ENCODE assay signal across 6 cellular contexts in the genomic region with DNA sequence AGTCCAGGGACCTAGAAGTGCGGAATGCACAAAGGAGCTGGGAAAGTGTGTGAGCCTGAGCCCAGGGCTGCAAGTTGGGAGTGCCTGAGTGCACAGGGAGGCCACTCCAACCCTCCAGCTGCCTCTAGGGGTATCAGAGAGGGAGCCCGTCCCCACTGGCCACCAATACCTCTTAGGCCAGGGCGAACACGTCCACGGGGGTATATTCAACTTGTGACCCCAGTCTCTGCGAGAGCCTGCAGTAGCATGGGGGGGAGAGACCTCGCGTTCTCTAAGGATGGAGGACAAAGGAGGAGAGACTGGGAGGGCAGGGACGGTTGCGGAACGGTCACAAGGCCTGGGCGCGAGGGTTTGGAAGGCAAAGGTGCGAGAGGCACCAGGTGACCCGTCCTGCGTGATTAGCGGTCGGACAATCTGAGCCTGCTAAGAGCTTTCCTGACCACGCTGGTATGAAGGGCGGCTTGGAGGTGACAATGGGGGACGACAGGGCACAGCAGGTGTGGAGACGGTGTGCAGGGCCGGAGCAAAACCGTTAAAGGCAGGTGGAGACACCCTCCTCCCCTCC. TPM values are rescaled to one million over a fixed set of nuclear protein-coding genes. Genes with fewer than 3 reads are reported as not detected.
DNase-seq lines count a peak whose midpoint lies in the region; ATAC-seq and TF ChIP-seq lines count a peak whose summit lies in the region.

No MANE protein-coding gene starts in this region.

- in situ Hi-C loops in transverse colon (cut with MboI; ENCODE audit: low pct_ligation_motif_present in 1 of 4, low pct_unique_long_range_greater_than_20kb in 1 of 4, low sequenced_read_pairs in 3 of 4) = no loop called here

- H3K9ac ChIP-seq in BLaER1 treated with 17β-estradiol and CSF1 and Interleukin-3, amounts not matched to agents 10 nM and 100 nM = peak overlapping the region; percentile 63 to 96 (median 84); a peak in 21 of 22 replicates

- no peaks in the 10 kb centered on the region for H3K9me3 ChIP-seq in BLaER1 treated with 17β-estradiol and CSF1 and Interleukin-3, amounts not matched to agents 10 nM and 100 nM (replicated peaks in 1 of 11)
- no peaks in the 10 kb centered on the region for H3K9me3 ChIP-seq in transverse colon

- H3K4me3 ChIP-seq in BLaER1 treated with 17β-estradiol and CSF1 and Interleukin-3, amounts not matched to agents 10 nM and 100 nM = peak overlapping the region; percentile 53 to 85 (median 68)
- H3K4me3 ChIP-seq in transverse colon = peak overlapping the region; percentile 33 to 60 (median 52)

- WGBS in transverse colon (ENCODE audit: low coverage in 1 of 2), 2 donors = 21 to 29% methylated on average over 1 to 24 of the region's 24 CpGs

- no peak for TF ChIP-seq POLR2A in transverse colon (IDR thresholded peaks at IDR 0.05)

- H3K27ac ChIP-seq in BLaER1 treated with 17β-estradiol and CSF1 and Interleukin-3, amounts not matched to agents 10 nM and 100 nM = peak overlapping the region in 10 of 11 experiments; percentile 53 to 96 (median 86); a peak in 18 of 22 replicates
- peak overlapping the region; percentile 73 to 84 (median 83) for H3K27ac ChIP-seq in transverse colon

- intact Hi-C loops in left ventricle myocardium superior (cut with micrococcal nuclease) (no loop called here), transverse colon (cut with DNase I; ENCODE audit: low total_unique reads) (no loop called here)

- peaks cover 0 to 55% (median 0%) of the 10 kb centered on the region in 11 experiments; a peak in 4 of 22 replicates for H3K27me3 ChIP-seq in BLaER1 treated with 17β-estradiol and CSF1 and Interleukin-3, amounts not matched to agents 10 nM and 100 nM
- H3K27me3 ChIP-seq in transverse colon = no peaks in the 10 kb centered on the region

- ATAC-seq in left ventricle myocardium superior = peak; percentile 1

- DNase-seq in RKO (ENCODE audit: low spot score) (peak; percentile 49), left ventricle myocardium superior (no peak), transverse colon (peak; percentile 24), NCI-H1930 (lab: John Stamatoyannopoulos, UW) (no peak), DMS153 treated with DMSO at 0.1 percent for 48 hours (lab: John Stamatoyannopoulos, UW; ENCODE audit: unreplicated experiment) (no peak)

- H3K36me3 ChIP-seq in BLaER1 treated with 17β-estradiol and CSF1 and Interleukin-3, amounts not matched to agents 10 nM and 100 nM = peaks cover 30 to 76% (median 65%) of the 10 kb centered on the region in 11 experiments
- H3K36me3 ChIP-seq in transverse colon = peaks cover 0 to 7% (median 2%) of the 10 kb centered on the region in 4 donors

- peaks cover 19 to 71% (median 54%) of the 10 kb centered on the region in 10 experiments for H3K4me1 ChIP-seq in BLaER1 treated with 17β-estradiol and CSF1 and Interleukin-3, amounts not matched to agents 10 nM and 100 nM
- H3K4me1 ChIP-seq in transverse colon = peaks cover 17 to 43% (median 33%) of the 10 kb centered on the region in 4 donors

- peak overlapping the region; percentile 91 to 100 (median 98) for H3K4me2 ChIP-seq in BLaER1 treated with 17β-estradiol and CSF1 and Interleukin-3, amounts not matched to agents 10 nM and 100 nM

- peaks cover 0 to 84% (median 49%) of the 10 kb centered on the region in 11 experiments; a peak in 20 of 22 replicates for H4K20me1 ChIP-seq in BLaER1 treated with 17β-estradiol and CSF1 and Interleukin-3, amounts not matched to agents 10 nM and 100 nM

- no peak for TF ChIP-seq EP300 in transverse colon (IDR thresholded peaks at IDR 0.05; ENCODE audit: low read depth)

- TF ChIP-seq CTCF in transverse colon (IDR thresholded peaks at IDR 0.05) = no peak

RNA-seq across cellular contexts. Expression of gene CD320, which starts 0.7 kb away (rescaled TPM):
- total RNA-seq in left ventricle myocardium superior = 37.9 TPM
- total RNA-seq in transverse colon = 10 to 100 TPM in 3 of 4 donors, 1 to 10 TPM in 1; 9.4 to 73.2 (median 41.0) TPM

RNA-seq across cellular contexts. Expression of gene NDUFA7, which starts 13.7 kb away (rescaled TPM):
- total RNA-seq in left ventricle myocardium superior (134 TPM), transverse colon (10 to 100 TPM; 11.2 to 40.0 (median 18.6) TPM)

RNA-seq across cellular contexts. Expression of gene RPS28, which starts 13.8 kb away (rescaled TPM):
- total RNA-seq in left ventricle myocardium superior (1,189 TPM), transverse colon (100 to 1,000 TPM; 275 to 526 (median 413) TPM)

RNA-seq across cellular contexts. Expression of gene KANK3, which starts 35.6 kb away (rescaled TPM):
- total RNA-seq in left ventricle myocardium superior (22.8 TPM), transverse colon (10 to 100 TPM in 1 of 4 donors, 1 to 10 TPM in 3; 3.2 to 10.5 (median 4.1) TPM)

RNA-seq across cellular contexts. Expression of gene ANGPTL4, which starts 56.5 kb away (rescaled TPM):
- 11.7 TPM for total RNA-seq in left ventricle myocardium superior
- 100 to 1,000 TPM in 1 of 4 donors, 10 to 100 TPM in 1, 1 to 10 TPM in 2; 2.3 to 123 (median 10.3) TPM for total RNA-seq in transverse colon

Comparison
In these comparisons a context has a peak if more than half of its experiments do, and no peak if none do; other contexts are left out.
1. DNase-seq: peak in RKO (single experiment) and transverse colon (single experiment); none in left ventricle myocardium superior (single experiment), NCI-H1930 (0 of 2) and DMS153 treated with DMSO at 0.1 percent for 48 hours (single experiment).